In the genomic region with DNA sequence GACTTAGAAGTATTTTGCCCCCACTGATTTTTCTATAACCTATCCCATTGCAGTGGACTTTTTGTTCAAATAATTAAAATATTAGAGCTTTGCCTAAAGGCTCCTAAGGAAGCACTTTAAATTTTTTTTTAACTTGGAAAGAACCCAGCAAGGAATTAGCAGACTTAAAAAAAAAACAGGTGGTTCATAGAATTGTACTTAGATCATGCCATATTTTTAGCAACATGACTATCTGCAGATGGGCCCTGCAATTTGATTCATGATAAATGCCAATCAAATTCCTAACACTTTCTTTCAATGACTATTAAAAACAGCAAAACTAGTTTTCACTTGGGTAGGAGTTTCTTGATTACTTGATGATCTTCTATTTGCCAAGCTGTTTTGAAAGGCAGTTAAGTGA, we compare ENCODE assay signal across 14 cellular contexts. TPM values are rescaled to one million over a fixed set of nuclear protein-coding genes. Genes with fewer than 3 reads are reported as not detected.
"Had no signal": no experiment of that assay in that cellular context is flagged by ENCODE, and none has a peak within 500 bp of the region (broad histone marks: within the 10 kb centered on the region; RNA-seq: fewer than 3 reads in every experiment).

No MANE protein-coding gene starts in this region.

- H3K27me3 Mint-ChIP-seq: activated CD4-positive, alpha-beta T cell treated with anti-CD3 and anti-CD28 coated beads, Interleukin-2, amount 10 ng/mL, durations not matched to agents 24 days and 14 days had no signal

- DNase-seq: activated CD4-positive, alpha-beta T cell treated with anti-CD3 and anti-CD28 coated beads, Interleukin-2, amount 10 ng/mL, durations not matched to agents 24 days and 14 days; activated naive CD4-positive, alpha-beta T cell treated with anti-CD3 and anti-CD28 coated beads for 36 hours; gastrocnemius medialis; kidney; mesendoderm; posterior cingulate gyrus; small intestine; thyroid gland; uterus had no signal

- H3K27me3 ChIP-seq: gastrocnemius medialis, right atrium auricular region, thyroid gland, uterus had no signal

- H3K4me3 ChIP-seq: gastrocnemius medialis, right atrium auricular region, thyroid gland, uterus had no signal

- H3K36me3 ChIP-seq: gastrocnemius medialis, right atrium auricular region, thyroid gland, uterus had no signal

- H3K9me3 Mint-ChIP-seq: activated CD4-positive, alpha-beta T cell treated with anti-CD3 and anti-CD28 coated beads, Interleukin-2, amount 10 ng/mL, durations not matched to agents 24 days and 14 days had no signal

- H3K9me3 ChIP-seq: gastrocnemius medialis, right atrium auricular region, thyroid gland, uterus had no signal

- H3K4me1 Mint-ChIP-seq: activated CD4-positive, alpha-beta T cell treated with anti-CD3 and anti-CD28 coated beads, Interleukin-2, amount 10 ng/mL, durations not matched to agents 24 days and 14 days; activated T-helper 17 cell treated with anti-CD3 and anti-CD28 coated beads, Interleukin-2, amount 50 U/mL, for 72 hours had no signal

- H3K27ac ChIP-seq: gastrocnemius medialis, right atrium auricular region, thyroid gland, uterus had no signal

- H3K4me3 Mint-ChIP-seq: activated CD4-positive, alpha-beta T cell treated with anti-CD3 and anti-CD28 coated beads, Interleukin-2, amount 10 ng/mL, durations not matched to agents 24 days and 14 days; activated naive CD4-positive, alpha-beta T cell treated with anti-CD3 and anti-CD28 coated beads for 36 hours; activated T-helper 17 cell treated with anti-CD3 and anti-CD28 coated beads, Interleukin-2, amount 50 U/mL, for 72 hours had no signal

- H3K4me1 ChIP-seq: gastrocnemius medialis, right atrium auricular region, thyroid gland, uterus had no signal

- ATAC-seq: activated T-helper 17 cell treated with anti-CD3 and anti-CD28 coated beads, Interleukin-2, amount 50 U/mL, for 72 hours; gastrocnemius medialis had no signal

- H3K27ac Mint-ChIP-seq: activated CD4-positive, alpha-beta T cell treated with anti-CD3 and anti-CD28 coated beads, Interleukin-2, amount 10 ng/mL, durations not matched to agents 24 days and 14 days; activated naive CD4-positive, alpha-beta T cell treated with anti-CD3 and anti-CD28 coated beads for 36 hours; activated T-helper 17 cell treated with anti-CD3 and anti-CD28 coated beads, Interleukin-2, amount 50 U/mL, for 72 hours had no signal

RNA-seq across cellular contexts. Expression of a gene that starts 11.5 kb away (rescaled TPM):
- total RNA-seq: activated CD4-positive, alpha-beta T cell treated with anti-CD3 and anti-CD28 coated beads, Interleukin-2, amount 10 ng/mL, durations not matched to agents 24 days and 14 days; activated naive CD4-positive, alpha-beta T cell treated with anti-CD3 and anti-CD28 coated beads for 36 hours; cardiac septum; gastrocnemius medialis; kidney; right atrium auricular region had no signal
- polyA plus RNA-seq: adipose tissue, liver, small intestine had no signal
